ENCODE assay signal across 19 cellular contexts in the genomic region with DNA sequence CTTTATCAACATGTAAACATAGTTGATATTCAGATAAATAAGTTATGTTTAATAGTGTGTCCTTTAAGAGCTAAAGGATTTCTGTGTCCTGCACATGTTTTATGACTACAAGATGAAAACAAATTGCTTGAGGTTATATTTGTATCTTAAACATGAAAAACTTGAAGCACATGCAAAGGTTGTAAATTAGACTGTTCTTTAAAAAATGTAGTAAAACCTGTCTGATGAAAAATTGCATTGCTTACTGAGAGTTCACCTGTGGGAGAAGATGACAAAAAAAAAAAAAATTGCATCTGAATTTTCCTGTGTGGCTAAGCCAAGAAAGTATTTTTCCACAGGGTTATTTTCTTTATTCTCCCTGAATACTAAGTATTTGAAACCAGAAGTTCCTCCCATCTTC. TPM values are rescaled to one million over a fixed set of nuclear protein-coding genes. Genes with fewer than 3 reads are reported as not detected.
DNase-seq lines count a peak whose midpoint lies in the region; ATAC-seq, FAIRE-seq and TF ChIP-seq lines count a peak whose summit lies in the region.
"Had no signal": no experiment of that assay in that cellular context is flagged by ENCODE, and none has a peak within 500 bp of the region (broad histone marks: within the 10 kb centered on the region; RNA-seq: fewer than 3 reads in every experiment).

No MANE protein-coding gene starts in this region.

- TF ChIP-seq CTCF in bronchial epithelial cell (IDR thresholded peaks at IDR 0.05; ENCODE audit: insufficient read depth, low read length, severe bottlenecking): no peak

- DNase-seq in SIG-M5 treated with dmso at 0.1 percent for 504 hours (lab: John Stamatoyannopoulos, UW; ENCODE audit: unreplicated experiment) (peak; percentile 2), SIG-M5 (lab: John Stamatoyannopoulos, UW) (no peak), bronchial epithelial cell (ENCODE audit: low read depth) (peak; percentile 26), renal cortical epithelial cell (ENCODE audit: low read depth) (peak; percentile 2), DMS53 treated with DMSO at 0.1 percent for 48 hours (lab: John Stamatoyannopoulos, UW; ENCODE audit: unreplicated experiment) (no peak), AML-193 (lab: John Stamatoyannopoulos, UW) (no peak), NCI-H1436 (lab: John Stamatoyannopoulos, UW) (no peak)
- DNase-seq: 8988T; ACHN; C1 segment of cervical spinal cord; Calu3; CD4-positive, alpha-beta T cell; DMS 273 treated with DMSO at 0.1 percent for 48 hours; DMS79; EL; GOT3 had no signal

- ATAC-seq in GM19324 (IDR thresholded peaks at IDR 0.05; ENCODE audit: low FRiP score, unreplicated experiment): no peak

- H3K4me3 ChIP-seq in bronchial epithelial cell (ENCODE audit: low read depth, low read length): no peak overlapping the region
- H3K4me3 ChIP-seq: HAP-1 had no signal

- H3K36me3 ChIP-seq in bronchial epithelial cell (ENCODE audit: control insufficient read depth, insufficient read depth, low read length): no peaks in the 10 kb centered on the region
- H3K36me3 ChIP-seq: HAP-1 had no signal

- no peaks in the 10 kb centered on the region for H3K27me3 ChIP-seq in bronchial epithelial cell (ENCODE audit: control insufficient read depth, insufficient read depth, low read length)

- no peak for FAIRE-seq in bronchial epithelial cell (lab: Jason Lieb, UNC)
- FAIRE-seq: GM12891 had no signal

RNA-seq across cellular contexts. Expression of a gene that starts 25.7 kb away (rescaled TPM):
- total RNA-seq in bronchial epithelial cell (150 and 319 TPM in 2 replicates), renal cortical epithelial cell (42.9 and 102 TPM in 2 replicates)

Comparison
In these comparisons a context has a peak if more than half of its experiments do, and no peak if none do; other contexts are left out.
1. DNase-seq: peak in SIG-M5 treated with dmso at 0.1 percent for 504 hours (single experiment), bronchial epithelial cell (single experiment) and renal cortical epithelial cell (single experiment); none in SIG-M5 (single experiment), DMS53 treated with DMSO at 0.1 percent for 48 hours (single experiment), AML-193 (0 of 2) and NCI-H1436 (single experiment).